ENCODE assay signal across 8 cellular contexts in the genomic region with DNA sequence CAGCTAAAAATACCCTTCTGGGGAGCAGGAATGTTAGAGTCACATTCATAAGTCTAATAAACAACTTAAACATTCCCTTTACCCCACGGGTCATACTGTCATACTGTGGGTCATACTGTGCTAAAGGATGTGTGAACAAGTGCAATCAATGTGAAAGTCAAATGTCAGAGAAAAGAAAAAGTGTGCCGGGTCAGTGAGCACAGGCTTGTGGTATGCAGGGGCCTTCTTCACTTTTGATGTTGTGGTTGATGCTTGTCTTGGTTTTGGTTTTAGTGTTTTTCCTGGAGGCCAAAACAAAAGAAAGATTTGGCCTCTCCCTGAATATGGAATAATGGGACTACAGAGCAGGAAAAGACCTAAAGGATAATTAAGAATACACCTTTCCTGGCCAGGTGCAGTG.
DNase-seq lines count a peak whose midpoint lies in the region; ATAC-seq and TF ChIP-seq lines count a peak whose summit lies in the region.

No MANE protein-coding gene starts in this region.

- H3K27ac ChIP-seq in hepatocyte (no peak overlapping the region), lower lobe of right lung (no peak overlapping the region)

- H3K36me3 ChIP-seq in hepatocyte (replicated peaks; ENCODE audit: insufficient read depth, low read depth): no peaks in the 10 kb centered on the region
- no peaks in the 10 kb centered on the region for H3K36me3 ChIP-seq in lower lobe of right lung

- no peaks in the 10 kb centered on the region for H4K20me1 ChIP-seq in hepatocyte (ENCODE audit: insufficient read depth, poor library complexity, severe bottlenecking)

- H3K4me1 ChIP-seq in hepatocyte (ENCODE audit: insufficient read depth) (peaks cover 1% of the 10 kb centered on the region), lower lobe of right lung (no peaks in the 10 kb centered on the region)

- TF ChIP-seq CTCF in hepatocyte (IDR thresholded peaks at IDR 0.05; ENCODE audit: poor library complexity) (no peak), lower lobe of right lung (IDR thresholded peaks at IDR 0.05) (no peak)

- H3K9me3 ChIP-seq in hepatocyte (ENCODE audit: low read depth): no peaks in the 10 kb centered on the region
- no peaks in the 10 kb centered on the region for H3K9me3 ChIP-seq in lower lobe of right lung

- H2AFZ ChIP-seq in hepatocyte: no peak overlapping the region

- H3K4me2 ChIP-seq in hepatocyte: no peak overlapping the region

- DNase-seq in RPMI7951 (ENCODE audit: low read depth): peak; percentile 33
- no peak for DNase-seq in NCI-H2171 treated with DMSO at 0.1 percent for 48 hours (lab: John Stamatoyannopoulos, UW)
- no peak for DNase-seq in epidermal melanocyte (ENCODE audit: insufficient read length, low spot score)
- DNase-seq in hepatocyte (ENCODE audit: low spot score): no peak
- DNase-seq in lower lobe of right lung: no peak

- H3K79me2 ChIP-seq in hepatocyte: no peaks in the 10 kb centered on the region

- H3K27me3 ChIP-seq in hepatocyte: no peaks in the 10 kb centered on the region
- H3K27me3 ChIP-seq in lower lobe of right lung (ENCODE audit: low read depth): no peaks in the 10 kb centered on the region

- 67% methylated on average over 2 of the region's 2 CpGs for WGBS in hepatocyte (ENCODE audit: low lambda C conversion rate, missing lambda C conversion rate)

- H3K4me3 ChIP-seq in hepatocyte (no peak overlapping the region), lower lobe of right lung (no peak overlapping the region)

- no peaks in the 10 kb centered on the region for H3K9me2 ChIP-seq in hepatocyte (replicated peaks; ENCODE audit: insufficient read depth)

- intact Hi-C loops in lower lobe of right lung (cut with DNase I): no loop called here

- ATAC-seq in GM18502 (IDR thresholded peaks at IDR 0.05; ENCODE audit: poor library complexity, unreplicated experiment): peak; percentile 99
- peak; percentile 97 for ATAC-seq in GM19467 (IDR thresholded peaks at IDR 0.05; ENCODE audit: unreplicated experiment)
- ATAC-seq in HG02981 (IDR thresholded peaks at IDR 0.05; ENCODE audit: unreplicated experiment): peak; percentile 98
- no peak for ATAC-seq in lower lobe of right lung

Comparison
In these comparisons a context has a peak if more than half of its experiments do, and no peak if none do; other contexts are left out.
1. ATAC-seq: peak in GM18502 (single experiment), GM19467 (single experiment) and HG02981 (single experiment); none in lower lobe of right lung (0 of 2).